Comparison of ENCODE assay signal across 1 cellular context in the genomic region with DNA sequence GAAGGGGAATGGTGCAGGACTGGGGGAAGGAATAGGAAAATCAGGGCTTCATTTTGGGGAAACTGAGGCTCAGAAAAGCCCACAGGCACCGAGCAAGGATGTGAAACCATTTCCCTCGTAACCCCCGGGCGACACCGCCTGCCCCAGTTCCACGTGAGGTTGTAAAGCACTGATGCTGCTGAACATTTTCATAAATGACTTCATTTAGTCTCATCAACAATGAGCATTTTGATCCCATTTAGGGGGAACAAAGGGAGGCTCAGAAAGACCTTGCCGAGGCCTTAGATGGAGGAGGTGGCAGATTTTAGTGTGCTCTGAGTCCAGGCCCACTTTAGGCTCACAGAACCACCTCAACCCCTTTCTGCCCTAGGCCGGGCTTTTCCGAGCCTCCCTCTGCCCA.
TF ChIP-seq lines count a peak whose summit lies in the region.

No MANE protein-coding gene starts in this region.

TF ChIP-seq in A549, 52 proteins besides CTCF, POLR2A, EP300 and RAD21 (continued from another document):
- TF ChIP-seq ZSCAN20 (CRISPR knock-in tag; IDR thresholded peaks at IDR 0.05) = no peak
- TF ChIP-seq, protein P1, sequence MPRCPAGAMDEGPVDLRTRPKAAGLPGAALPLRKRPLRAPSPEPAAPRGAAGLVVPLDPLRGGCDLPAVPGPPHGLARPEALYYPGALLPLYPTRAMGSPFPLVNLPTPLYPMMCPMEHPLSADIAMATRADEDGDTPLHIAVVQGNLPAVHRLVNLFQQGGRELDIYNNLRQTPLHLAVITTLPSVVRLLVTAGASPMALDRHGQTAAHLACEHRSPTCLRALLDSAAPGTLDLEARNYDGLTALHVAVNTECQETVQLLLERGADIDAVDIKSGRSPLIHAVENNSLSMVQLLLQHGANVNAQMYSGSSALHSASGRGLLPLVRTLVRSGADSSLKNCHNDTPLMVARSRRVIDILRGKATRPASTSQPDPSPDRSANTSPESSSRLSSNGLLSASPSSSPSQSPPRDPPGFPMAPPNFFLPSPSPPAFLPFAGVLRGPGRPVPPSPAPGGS (IDR thresholded peaks at IDR 0.05) = no peak
- no peak for TF ChIP-seq HDAC2 (IDR thresholded peaks at IDR 0.05)
- TF ChIP-seq, protein P2, sequence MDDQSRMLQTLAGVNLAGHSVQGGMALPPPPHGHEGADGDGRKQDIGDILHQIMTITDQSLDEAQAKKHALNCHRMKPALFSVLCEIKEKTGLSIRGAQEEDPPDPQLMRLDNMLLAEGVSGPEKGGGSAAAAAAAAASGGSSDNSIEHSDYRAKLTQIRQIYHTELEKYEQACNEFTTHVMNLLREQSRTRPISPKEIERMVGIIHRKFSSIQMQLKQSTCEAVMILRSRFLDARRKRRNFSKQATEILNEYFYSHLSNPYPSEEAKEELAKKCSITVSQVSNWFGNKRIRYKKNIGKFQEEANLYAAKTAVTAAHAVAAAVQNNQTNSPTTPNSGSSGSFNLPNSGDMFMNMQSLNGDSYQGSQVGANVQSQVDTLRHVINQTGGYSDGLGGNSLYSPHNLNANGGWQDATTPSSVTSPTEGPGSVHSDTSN (IDR thresholded peaks at IDR 0.05) = no peak
- no peak for TF ChIP-seq EHF (CRISPR knock-in tag; IDR thresholded peaks at IDR 0.05)
- TF ChIP-seq ESRRA (IDR thresholded peaks at IDR 0.05; ENCODE audit: borderline replicate concordance, low read length) = no peak
- TF ChIP-seq TP53 (CRISPR knock-in tag; IDR thresholded peaks at IDR 0.05) = no peak
- TF ChIP-seq CBX2 (IDR thresholded peaks at IDR 0.05; ENCODE audit: borderline replicate concordance, low read depth) = no peak
- TF ChIP-seq HEYL (CRISPR knock-in tag; IDR thresholded peaks at IDR 0.05) = no peak
- no peak for TF ChIP-seq ZFP36 (IDR thresholded peaks at IDR 0.05; ENCODE audit: borderline replicate concordance, partially characterized antibody)
- TF ChIP-seq EHMT2 (IDR thresholded peaks at IDR 0.05; ENCODE audit: low read depth) = no peak
